Comparison of ENCODE assay signal across 8 cellular contexts in genomic region chr9:90914868-90915483, GRCh38.
DNase-seq lines count a peak whose midpoint lies in the region; ATAC-seq and TF ChIP-seq lines count a peak whose summit lies in the region.

No MANE protein-coding gene starts in this region.

- H3K36me3 ChIP-seq in KMS-11 (ENCODE audit: insufficient read depth) (no peaks in the 10 kb centered on the region), Peyer's patch (no peaks in the 10 kb centered on the region), neutrophil (no peaks in the 10 kb centered on the region)

- no peaks in the 10 kb centered on the region for H3K9me3 Mint-ChIP-seq in activated T-helper 1 cell treated with anti-CD3 and anti-CD28 coated beads, Interleukin-12 subunit alpha, Interleukin-12 subunit beta, Interleukin-2, Interleukin-4 antibody, amounts not matched to agents 30 ng/mL and 10 ng/mL and 1 ng/mL, durations not matched to agents 14 hours and 24 hours and 36 hours

- H3K27me3 ChIP-seq in KMS-11 (ENCODE audit: insufficient read depth, low read depth) (no peaks in the 10 kb centered on the region), Peyer's patch (no peaks in the 10 kb centered on the region), neutrophil (no peaks in the 10 kb centered on the region)

- H4K20me1 ChIP-seq in KMS-11 (ENCODE audit: insufficient read depth), result no peaks in the 10 kb centered on the region

- intact Hi-C loops in activated T-helper 1 cell treated with anti-CD3 and anti-CD28 coated beads, Interleukin-12 subunit alpha, Interleukin-12 subunit beta, Interleukin-2, Interleukin-4 antibody, amounts not matched to agents 30 ng/mL and 10 ng/mL and 1 ng/mL, durations not matched to agents 14 hours and 24 hours and 36 hours (cut with micrococcal nuclease), result loop anchor here (1.0 to 10.0 kb wide), 11 partner anchors 118 to 1040 kb away; partner anchors contain the start of gene ROR2

- peaks cover 54% of the 10 kb centered on the region for H3K4me1 ChIP-seq in KMS-11 (ENCODE audit: low read depth, poor library complexity, severe bottlenecking)
- no peaks in the 10 kb centered on the region for H3K4me1 ChIP-seq in Peyer's patch
- H3K4me1 ChIP-seq in neutrophil (ENCODE audit: control insufficient read depth in 1 of 2, insufficient read depth in 1 of 2, low read depth in 1 of 2, low read length in 1 of 2), result peaks cover 0 to 3% of the 10 kb centered on the region in 2 experiments

- H3K4me1 Mint-ChIP-seq in activated T-helper 1 cell treated with anti-CD3 and anti-CD28 coated beads, Interleukin-12 subunit alpha, Interleukin-12 subunit beta, Interleukin-2, Interleukin-4 antibody, amounts not matched to agents 30 ng/mL and 10 ng/mL and 1 ng/mL, durations not matched to agents 14 hours and 24 hours and 36 hours (ENCODE audit: low read depth), result peaks cover 10% of the 10 kb centered on the region

- peak; percentile 94 for TF ChIP-seq CTCF in KMS-11 (conservative IDR thresholded peaks at IDR 0.05; ENCODE audit: low read depth, low read length)
- TF ChIP-seq CTCF in Peyer's patch (IDR thresholded peaks at IDR 0.05), result peak; percentile 87 to 98 (median 94)
- TF ChIP-seq CTCF in fibroblast of the aortic adventitia (IDR thresholded peaks at IDR 0.05; ENCODE audit: insufficient read depth, low read length), result peak; percentile 90
- peak; percentile 83 for TF ChIP-seq CTCF in neutrophil (IDR thresholded peaks at IDR 0.05)

- H3K27ac ChIP-seq in KMS-11, result peak overlapping the region; percentile 40; the same call in 1 of the 2 replicates
- no peak overlapping the region for H3K27ac ChIP-seq in Peyer's patch
- H3K27ac ChIP-seq in neutrophil, result no peak overlapping the region

- no peaks in the 10 kb centered on the region for H3K36me3 Mint-ChIP-seq in activated T-helper 1 cell treated with anti-CD3 and anti-CD28 coated beads, Interleukin-12 subunit alpha, Interleukin-12 subunit beta, Interleukin-2, Interleukin-4 antibody, amounts not matched to agents 30 ng/mL and 10 ng/mL and 1 ng/mL, durations not matched to agents 14 hours and 24 hours and 36 hours (ENCODE audit: low read depth)

- peak overlapping the region; percentile 22; the same call in 1 of the 2 replicates for H3K4me2 ChIP-seq in KMS-11

- peak overlapping the region; percentile 43 for H2AFZ ChIP-seq in KMS-11 (ENCODE audit: low read depth)

- H3K9ac ChIP-seq in KMS-11, result no peak overlapping the region

- H3K79me2 ChIP-seq in KMS-11 (ENCODE audit: insufficient read depth, low read depth), result no peaks in the 10 kb centered on the region

- DNase-seq in DMS53 treated with DMSO at 0.1 percent for 48 hours (lab: John Stamatoyannopoulos, UW; ENCODE audit: unreplicated experiment), result peak; percentile 81
- DNase-seq in Peyer's patch, result peak; percentile 69 to 86 (median 83)
- peak; percentile 59 for DNase-seq in activated T-helper 1 cell treated with anti-CD3 and anti-CD28 coated beads, Interleukin-12 subunit alpha, Interleukin-12 subunit beta, Interleukin-2, Interleukin-4 antibody, amounts not matched to agents 30 ng/mL and 10 ng/mL and 1 ng/mL, durations not matched to agents 14 hours and 24 hours and 36 hours (ENCODE audit: low spot score)
- DNase-seq in fibroblast of the aortic adventitia (ENCODE audit: low read depth), result peak; percentile 80
- DNase-seq in superior temporal gyrus (ENCODE audit: extremely low spot score), result peak; percentile 86

- H3K4me3 ChIP-seq in KMS-11 (IDR thresholded peaks at IDR 0.05; ENCODE audit: insufficient read depth, low read depth, low read length), result no peak overlapping the region
- H3K4me3 ChIP-seq in Peyer's patch, result no peak overlapping the region
- H3K4me3 ChIP-seq in fibroblast of the aortic adventitia (ENCODE audit: low read depth, low read length), result no peak overlapping the region
- H3K4me3 ChIP-seq in neutrophil (ENCODE audit: low read depth in 1 of 2, low read length in 1 of 2), result no peak overlapping the region

- ATAC-seq in GM21619 (IDR thresholded peaks at IDR 0.05; ENCODE audit: unreplicated experiment), result peak; percentile 81

- no peak for TF ChIP-seq POLR2A in Peyer's patch (IDR thresholded peaks at IDR 0.05)

- H3K27me3 Mint-ChIP-seq in activated T-helper 1 cell treated with anti-CD3 and anti-CD28 coated beads, Interleukin-12 subunit alpha, Interleukin-12 subunit beta, Interleukin-2, Interleukin-4 antibody, amounts not matched to agents 30 ng/mL and 10 ng/mL and 1 ng/mL, durations not matched to agents 14 hours and 24 hours and 36 hours (ENCODE audit: insufficient read depth), result no peaks in the 10 kb centered on the region

- no peaks in the 10 kb centered on the region for H3K9me3 ChIP-seq in Peyer's patch
- H3K9me3 ChIP-seq in neutrophil, result no peaks in the 10 kb centered on the region

- no peak overlapping the region for H3K27ac Mint-ChIP-seq in activated T-helper 1 cell treated with anti-CD3 and anti-CD28 coated beads, Interleukin-12 subunit alpha, Interleukin-12 subunit beta, Interleukin-2, Interleukin-4 antibody, amounts not matched to agents 30 ng/mL and 10 ng/mL and 1 ng/mL, durations not matched to agents 14 hours and 24 hours and 36 hours

- H3K4me3 Mint-ChIP-seq in activated T-helper 1 cell treated with anti-CD3 and anti-CD28 coated beads, Interleukin-12 subunit alpha, Interleukin-12 subunit beta, Interleukin-2, Interleukin-4 antibody, amounts not matched to agents 30 ng/mL and 10 ng/mL and 1 ng/mL, durations not matched to agents 14 hours and 24 hours and 36 hours, result no peak overlapping the region
